Comparison of ENCODE assay signal across 8 cellular contexts in genomic region chr3:120094776-120095225, GRCh38. TPM values are rescaled to one million over a fixed set of nuclear protein-coding genes. Genes with fewer than 3 reads are reported as not detected.
DNase-seq lines count a peak whose midpoint lies in the region; ATAC-seq and TF ChIP-seq lines count a peak whose summit lies in the region.

No MANE protein-coding gene starts in this region.

- peak; percentile 100 for DNase-seq in activated CD8-positive, alpha-beta memory T cell treated with anti-CD3 and anti-CD28 coated beads, Interleukin-2, amount 10 ng/mL, durations not matched to agents 7 days and 5 days
- DNase-seq in activated CD8-positive, alpha-beta memory T cell treated with anti-CD3 and anti-CD28 coated beads, Interleukin-2, amount 50 U/mL, for 48 hours, result no peak
- DNase-seq in HEK293T (ENCODE audit: extremely low spot score) (peak; percentile 87), MM.1S (peak; percentile 99), RWPE1 (ENCODE audit: low spot score) (peak; percentile 99), body of pancreas (peak; percentile 97 to 100 (median 98)), iPS DF 19.7 (ENCODE audit: low read depth, low spot score) (peak; percentile 99), retina (peak; percentile 100)

- H3K9ac ChIP-seq in MM.1S (ENCODE audit: low read length), result peak overlapping the region; percentile 100

- 0 to 1% methylated on average over 27 to 31 of the region's 31 CpGs for whole genome bisulfite sequencing in body of pancreas, 2 donors

- CTCF ChIA-PET in activated CD8-positive, alpha-beta memory T cell treated with anti-CD3 and anti-CD28 coated beads, Interleukin-2, amount 10 ng/mL, durations not matched to agents 7 days and 5 days (lab: Charles Lee), result interaction anchor here (0.6 to 1.6 kb wide), 6 partner anchors 52 to 419 kb away, joined by 3 to 6 read pairs (median 3); partner anchors contain the start of gene LRRC58
- CTCF ChIA-PET in HEK293T (lab: Yijun Ruan, JAX), result interaction anchor here (0.6 kb wide), 2 partner anchors 17 to 536 kb away, joined by 3 to 4 read pairs; no protein-coding TSS in a partner anchor
- CTCF ChIA-PET in RWPE1 (lab: Yijun Ruan, JAX), result interaction anchor here (0.6 kb wide), 1 partner anchor 87 kb away, joined by 3 read pairs; no protein-coding TSS in a partner anchor

- H3K27me3 Mint-ChIP-seq in activated CD8-positive, alpha-beta memory T cell treated with anti-CD3 and anti-CD28 coated beads, Interleukin-2, amount 10 ng/mL, durations not matched to agents 7 days and 5 days, result no peaks in the 10 kb centered on the region

- POLR2A ChIA-PET in HEK293T (lab: Yijun Ruan, JAX) (interaction anchor here (0.8 to 3.7 kb wide), 50 partner anchors 9 to 501 kb away, joined by 3 to 45 read pairs (median 5); partner anchors contain the start of genes LRRC58 and NDUFB4), RWPE1 (lab: Yijun Ruan, JAX; ENCODE audit: low non-redundant PET) (interaction anchor here (0.6 to 3.3 kb wide), 7 partner anchors 19 to 102 kb away, joined by 3 to 23 read pairs (median 5); no protein-coding TSS in a partner anchor)

- H3K4me1 Mint-ChIP-seq in activated CD8-positive, alpha-beta memory T cell treated with anti-CD3 and anti-CD28 coated beads, Interleukin-2, amount 10 ng/mL, durations not matched to agents 7 days and 5 days, result peaks cover 21% of the 10 kb centered on the region

- TF ChIP-seq POLR2A in body of pancreas (IDR thresholded peaks at IDR 0.05), result no peak

- ATAC-seq in activated CD8-positive, alpha-beta memory T cell treated with anti-CD3 and anti-CD28 coated beads, Interleukin-2, amount 10 ng/mL, durations not matched to agents 7 days and 5 days, result peak; percentile 74
- peak; percentile 79 for ATAC-seq in body of pancreas

- peak overlapping the region; percentile 93 for H3K4me2 ChIP-seq in MM.1S (ENCODE audit: low read depth, low read length)

- H3K27me3 ChIP-seq in MM.1S (replicated peaks; ENCODE audit: insufficient read depth, low read length), result no peaks in the 10 kb centered on the region
- no peaks in the 10 kb centered on the region for H3K27me3 ChIP-seq in body of pancreas

- peaks cover 28% of the 10 kb centered on the region for H3F3A ChIP-seq in MM.1S (ENCODE audit: insufficient read depth, low read length)

- H4K20me1 ChIP-seq in MM.1S (ENCODE audit: insufficient read depth, low read length), result peaks cover 7% of the 10 kb centered on the region

- no peaks in the 10 kb centered on the region for H3K9me3 Mint-ChIP-seq in activated CD8-positive, alpha-beta memory T cell treated with anti-CD3 and anti-CD28 coated beads, Interleukin-2, amount 10 ng/mL, durations not matched to agents 7 days and 5 days (ENCODE audit: low read depth)

- no peaks in the 10 kb centered on the region for H3K9me2 ChIP-seq in MM.1S (replicated peaks; ENCODE audit: insufficient read depth, low read length)

- H3K27ac ChIP-seq in MM.1S (ENCODE audit: low read length) (peak overlapping the region; percentile 100), RWPE1 (peak overlapping the region; percentile 100), body of pancreas (peak overlapping the region; percentile 99 to 100 (median 100))

- H3K36me3 ChIP-seq in MM.1S (replicated peaks; ENCODE audit: insufficient read depth, low read length) (no peaks in the 10 kb centered on the region), body of pancreas (replicated peaks in 1 of 2; ENCODE audit: insufficient read depth in 1 of 2, low read depth in 2 of 2) (no peaks in the 10 kb centered on the region)

- no peaks in the 10 kb centered on the region for H3K9me3 ChIP-seq in MM.1S (replicated peaks; ENCODE audit: insufficient read depth, low read length)
- H3K9me3 ChIP-seq in body of pancreas, result no peaks in the 10 kb centered on the region

- H3K4me3 ChIP-seq in MM.1S (ENCODE audit: low read length) (peak overlapping the region; percentile 97), body of pancreas (peak overlapping the region; percentile 30 to 44)

- H3K36me3 Mint-ChIP-seq in activated CD8-positive, alpha-beta memory T cell treated with anti-CD3 and anti-CD28 coated beads, Interleukin-2, amount 10 ng/mL, durations not matched to agents 7 days and 5 days, result peaks cover 8% of the 10 kb centered on the region

- peaks cover 61% of the 10 kb centered on the region for H3K79me2 ChIP-seq in MM.1S (ENCODE audit: low read length)

- no peak overlapping the region for H3K27ac Mint-ChIP-seq in activated CD8-positive, alpha-beta memory T cell treated with anti-CD3 and anti-CD28 coated beads, Interleukin-2, amount 10 ng/mL, durations not matched to agents 7 days and 5 days

- intact Hi-C loops in body of pancreas (cut with DNase I), result no loop called here

- no peak overlapping the region for H3K4me3 Mint-ChIP-seq in activated CD8-positive, alpha-beta memory T cell treated with anti-CD3 and anti-CD28 coated beads, Interleukin-2, amount 10 ng/mL, durations not matched to agents 7 days and 5 days

- H3K4me1 ChIP-seq in MM.1S (ENCODE audit: low read length), result peaks cover 7% of the 10 kb centered on the region; the same call in 1 of the 2 replicates
- H3K4me1 ChIP-seq in body of pancreas, result peaks cover 44% of the 10 kb centered on the region

- H2AFZ ChIP-seq in MM.1S (ENCODE audit: low read length), result peak overlapping the region; percentile 43; the same call in 1 of the 2 replicates

- TF ChIP-seq CTCF in MM.1S (IDR thresholded peaks at IDR 0.05; ENCODE audit: low read length) (no peak), RWPE1 (conservative IDR thresholded peaks at IDR 0.05; ENCODE audit: low read depth) (no peak), body of pancreas (IDR thresholded peaks at IDR 0.05) (no peak)

TF ChIP-seq in HEK293T, 16 proteins besides CTCF, POLR2A, EP300 and RAD21:
- no peak for TF ChIP-seq BHLHE40 (IDR thresholded peaks at IDR 0.05; ENCODE audit: borderline replicate concordance)
- TF ChIP-seq FOXK2 (IDR thresholded peaks at IDR 0.05), result no peak
- TF ChIP-seq L3MBTL2 (conservative IDR thresholded peaks at IDR 0.05), result no peak
- TF ChIP-seq, protein P1, sequence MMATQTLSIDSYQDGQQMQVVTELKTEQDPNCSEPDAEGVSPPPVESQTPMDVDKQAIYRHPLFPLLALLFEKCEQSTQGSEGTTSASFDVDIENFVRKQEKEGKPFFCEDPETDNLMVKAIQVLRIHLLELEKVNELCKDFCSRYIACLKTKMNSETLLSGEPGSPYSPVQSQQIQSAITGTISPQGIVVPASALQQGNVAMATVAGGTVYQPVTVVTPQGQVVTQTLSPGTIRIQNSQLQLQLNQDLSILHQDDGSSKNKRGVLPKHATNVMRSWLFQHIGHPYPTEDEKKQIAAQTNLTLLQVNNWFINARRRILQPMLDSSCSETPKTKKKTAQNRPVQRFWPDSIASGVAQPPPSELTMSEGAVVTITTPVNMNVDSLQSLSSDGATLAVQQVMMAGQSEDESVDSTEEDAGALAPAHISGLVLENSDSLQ (IDR thresholded peaks at IDR 0.05), result 0 out of 2 replicates have a peak, but pooled peaks have one; percentile 1
- TF ChIP-seq HDGF (IDR thresholded peaks at IDR 0.05; ENCODE audit: borderline replicate concordance), result 0 out of 2 replicates have a peak, but pooled peaks have one; percentile 62
- no peak for TF ChIP-seq FOXA1 (IDR thresholded peaks at IDR 0.05)

RNA-seq across cellular contexts. Expression of gene GSK3B, which starts 0.6 kb away (rescaled TPM):
- total RNA-seq in activated CD8-positive, alpha-beta memory T cell treated with anti-CD3 and anti-CD28 coated beads, Interleukin-2, amount 10 ng/mL, durations not matched to agents 7 days and 5 days, result 10 to 100 TPM; 35.1 to 35.9 TPM
- total RNA-seq in body of pancreas, result 10 to 100 TPM; 15.0 to 18.8 TPM
